16 cellular contexts compared by ENCODE assay signal in the genomic region with DNA sequence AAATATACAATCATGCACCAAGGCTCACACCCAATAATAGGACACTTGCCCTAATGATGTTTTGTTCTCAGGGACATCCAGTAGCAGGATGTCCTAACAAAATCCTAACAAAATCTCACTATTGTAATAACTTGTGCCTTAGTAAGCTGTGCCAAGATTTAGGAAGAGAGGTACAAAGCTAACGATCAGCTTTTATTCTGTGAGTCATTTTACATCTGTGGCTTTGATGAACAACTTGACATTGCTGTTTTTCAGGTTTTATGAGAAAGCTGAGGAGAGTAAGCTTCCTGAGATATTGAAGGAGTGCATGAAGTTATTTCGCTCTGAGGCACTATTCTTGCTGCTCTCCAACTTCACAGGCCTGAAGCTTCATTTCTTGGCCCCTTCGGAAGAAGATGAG. TPM values are rescaled to one million over a fixed set of nuclear protein-coding genes. Genes with fewer than 3 reads are reported as not detected.
DNase-seq lines count a peak whose midpoint lies in the region; ATAC-seq, FAIRE-seq and TF ChIP-seq lines count a peak whose summit lies in the region.
"Had no signal": no experiment of that assay in that cellular context is flagged by ENCODE, and none has a peak within 500 bp of the region (broad histone marks: within the 10 kb centered on the region; RNA-seq: fewer than 3 reads in every experiment).

No MANE protein-coding gene starts in this region.

- H3K4me3 Mint-ChIP-seq in activated T-cell treated with anti-CD3 and anti-CD28 coated beads, Interleukin-2, amount 50 U/mL, for 72 hours: no peak overlapping the region
- H3K4me3 Mint-ChIP-seq in activated T-helper 17 cell treated with anti-CD3 and anti-CD28 coated beads, Interleukin-2, amount 50 U/mL, for 72 hours: no peak overlapping the region
- peak overlapping the region; percentile 80 for H3K4me3 Mint-ChIP-seq in type B pancreatic cell
- H3K4me3 Mint-ChIP-seq: GM23338 had no signal

- intact Hi-C loops in heart left ventricle (cut with DNase I): no loop called here
- intact Hi-C loops in kidney (cut with DNase I): no loop called here

- H3K4me3 ChIP-seq in heart left ventricle (no peak overlapping the region), kidney (ENCODE audit: low read length in 2 of 2) (no peak overlapping the region)
- H3K4me3 ChIP-seq: BLaER1 treated with 17β-estradiol and CSF1 and Interleukin-3, amounts not matched to agents 10 nM and 100 nM; GM23338 had no signal

- H3K4me1 ChIP-seq in heart left ventricle (no peaks in the 10 kb centered on the region), kidney (ENCODE audit: control insufficient read depth in 1 of 2, insufficient read depth in 1 of 2, low read depth in 1 of 2, low read length in 2 of 2) (no peaks in the 10 kb centered on the region)
- H3K4me1 ChIP-seq: BLaER1 treated with 17β-estradiol and CSF1 and Interleukin-3, amounts not matched to agents 10 nM and 100 nM had no signal

- H3K27ac ChIP-seq in epithelial cell of prostate (peak overlapping the region; percentile 44), heart left ventricle (no peak overlapping the region), kidney (ENCODE audit: low read depth in 2 of 2, low read length in 2 of 2) (no peak overlapping the region)
- H3K27ac ChIP-seq: BLaER1 treated with 17β-estradiol and CSF1 and Interleukin-3, amounts not matched to agents 10 nM and 100 nM had no signal

- no peaks in the 10 kb centered on the region for H3K9me3 ChIP-seq in heart left ventricle
- no peaks in the 10 kb centered on the region for H3K9me3 ChIP-seq in kidney (ENCODE audit: control insufficient read depth in 1 of 2, low read length in 2 of 2)
- H3K9me3 ChIP-seq: BLaER1 treated with 17β-estradiol and CSF1 and Interleukin-3, amounts not matched to agents 10 nM and 100 nM had no signal

- peak overlapping the region; percentile 8 for H3K27ac Mint-ChIP-seq in activated T-cell treated with anti-CD3 and anti-CD28 coated beads, Interleukin-2, amount 50 U/mL, for 72 hours
- H3K27ac Mint-ChIP-seq in activated T-helper 17 cell treated with anti-CD3 and anti-CD28 coated beads, Interleukin-2, amount 50 U/mL, for 72 hours: peak overlapping the region; percentile 22
- H3K27ac Mint-ChIP-seq in type B pancreatic cell: peak overlapping the region; percentile 92
- H3K27ac Mint-ChIP-seq: GM23338 had no signal

- H3K36me3 ChIP-seq in heart left ventricle: peaks cover 4 to 100% (median 100%) of the 10 kb centered on the region in 9 donors
- H3K36me3 ChIP-seq in kidney (ENCODE audit: control insufficient read depth in 1 of 2, insufficient read depth in 2 of 2, low read length in 2 of 2): peaks cover 49 to 58% of the 10 kb centered on the region in 2 donors

- H3K9me3 Mint-ChIP-seq in activated T-cell treated with anti-CD3 and anti-CD28 coated beads, Interleukin-2, amount 50 U/mL, for 72 hours: no peaks in the 10 kb centered on the region
- no peaks in the 10 kb centered on the region for H3K9me3 Mint-ChIP-seq in activated T-helper 17 cell treated with anti-CD3 and anti-CD28 coated beads, Interleukin-2, amount 50 U/mL, for 72 hours
- no peaks in the 10 kb centered on the region for H3K9me3 Mint-ChIP-seq in type B pancreatic cell
- H3K9me3 Mint-ChIP-seq: GM23338 had no signal

- TF ChIP-seq POLR2A in heart left ventricle (IDR thresholded peaks at IDR 0.05): no peak

- DNase-seq in activated T-cell treated with anti-CD3 and anti-CD28 coated beads, Interleukin-2, amount 50 U/mL, for 72 hours: no peak
- no peak for DNase-seq in activated T-cell treated with anti-CD3 and anti-CD28 coated beads, Interleukin-2, amount 50 U/mL, for 48 hours
- peak; percentile 44 for DNase-seq in epithelial cell of prostate (ENCODE audit: low read depth, low spot score)
- DNase-seq in type B pancreatic cell (ENCODE audit: extremely low spot score, unreplicated experiment): no peak
- no peak for DNase-seq in heart left ventricle
- no peak for DNase-seq in activated CD4-positive, alpha-beta T cell treated with anti-CD3 and anti-CD28 coated beads, Interleukin-2, amount 50 U/mL, for 1 hour
- no peak for DNase-seq in kidney
- DNase-seq: GF-D8, MV-4-11, NCI-H1417, NCI-H187 treated with DMSO at 0.1 percent for 48 hours, NCI-H526 treated with DMSO at 0.1 percent for 48 hours had no signal

- no peaks in the 10 kb centered on the region for H3K27me3 Mint-ChIP-seq in activated T-cell treated with anti-CD3 and anti-CD28 coated beads, Interleukin-2, amount 50 U/mL, for 72 hours (ENCODE audit: low read depth)
- H3K27me3 Mint-ChIP-seq in activated T-helper 17 cell treated with anti-CD3 and anti-CD28 coated beads, Interleukin-2, amount 50 U/mL, for 72 hours: no peaks in the 10 kb centered on the region
- H3K27me3 Mint-ChIP-seq in type B pancreatic cell: no peaks in the 10 kb centered on the region

- no peaks in the 10 kb centered on the region for H3K27me3 ChIP-seq in heart left ventricle
- H3K27me3 ChIP-seq: BLaER1 treated with 17β-estradiol and CSF1 and Interleukin-3, amounts not matched to agents 10 nM and 100 nM had no signal

- ATAC-seq in activated T-cell treated with anti-CD3 and anti-CD28 coated beads, Interleukin-2, amount 50 U/mL, for 72 hours (replicated peaks in 1 of 2): no peak
- no peak for ATAC-seq in activated T-helper 17 cell treated with anti-CD3 and anti-CD28 coated beads, Interleukin-2, amount 50 U/mL, for 72 hours (replicated peaks)
- no peak for ATAC-seq in heart left ventricle
- ATAC-seq: GM23338 had no signal

- H3K9ac ChIP-seq in kidney (ENCODE audit: low read length in 2 of 2): no peak overlapping the region
- H3K9ac ChIP-seq: BLaER1 treated with 17β-estradiol and CSF1 and Interleukin-3, amounts not matched to agents 10 nM and 100 nM had no signal

- WGBS in heart left ventricle, 4 donors: 88 to 92% (median 91%) methylated on average over 3 of the region's 3 CpGs

- no peaks in the 10 kb centered on the region for H3K4me1 Mint-ChIP-seq in activated T-cell treated with anti-CD3 and anti-CD28 coated beads, Interleukin-2, amount 50 U/mL, for 72 hours (ENCODE audit: low read depth)
- no peaks in the 10 kb centered on the region for H3K4me1 Mint-ChIP-seq in activated T-helper 17 cell treated with anti-CD3 and anti-CD28 coated beads, Interleukin-2, amount 50 U/mL, for 72 hours
- peaks cover 3% of the 10 kb centered on the region for H3K4me1 Mint-ChIP-seq in type B pancreatic cell (ENCODE audit: unreplicated experiment)

- TF ChIP-seq CTCF in type B pancreatic cell (conservative IDR thresholded peaks at IDR 0.05) (no peak), heart left ventricle (IDR thresholded peaks at IDR 0.05) (no peak), kidney (IDR thresholded peaks at IDR 0.05; ENCODE audit: borderline replicate concordance, extremely low read depth, insufficient read depth) (no peak)

- peaks cover 6 to 45% of the 10 kb centered on the region in 2 donors for H3K36me3 Mint-ChIP-seq in activated T-cell treated with anti-CD3 and anti-CD28 coated beads, Interleukin-2, amount 50 U/mL, for 72 hours (ENCODE audit: insufficient read depth in 2 of 2)
- peaks cover 100% of the 10 kb centered on the region for H3K36me3 Mint-ChIP-seq in activated T-helper 17 cell treated with anti-CD3 and anti-CD28 coated beads, Interleukin-2, amount 50 U/mL, for 72 hours (ENCODE audit: low read depth)
- H3K36me3 Mint-ChIP-seq in type B pancreatic cell: peaks cover 34% of the 10 kb centered on the region

- no peak for FAIRE-seq in kidney (lab: Jason Lieb, UNC)
- FAIRE-seq: GM12892 had no signal

RNA-seq across cellular contexts. Expression of gene OGFOD1, which starts 18.9 kb away (rescaled TPM):
- 10 to 100 TPM; 62.6 to 66.1 TPM for total RNA-seq in activated T-cell treated with anti-CD3 and anti-CD28 coated beads, Interleukin-2, amount 50 U/mL, for 72 hours
- 10 to 100 TPM; 28.8 to 59.9 TPM for total RNA-seq in activated T-helper 17 cell treated with anti-CD3 and anti-CD28 coated beads, Interleukin-2, amount 50 U/mL, for 72 hours
- total RNA-seq in type B pancreatic cell (ENCODE audit: low replicate concordance) (45.9 and 52.2 TPM in 2 replicates), heart left ventricle (10 to 100 TPM; 20.8 to 39.1 (median 31.9) TPM), kidney (39.4 TPM)
- polyA plus RNA-seq in heart left ventricle (10 to 100 TPM; 11.4 to 37.6 TPM), kidney (ENCODE audit: insufficient read depth, low read depth, low replicate concordance) (16.1 TPM)

RNA-seq across cellular contexts. Expression of gene NUDT21, which starts 19.1 kb away (rescaled TPM):
- 100 to 1,000 TPM; 304 to 350 TPM for total RNA-seq in activated T-cell treated with anti-CD3 and anti-CD28 coated beads, Interleukin-2, amount 50 U/mL, for 72 hours
- total RNA-seq in activated T-helper 17 cell treated with anti-CD3 and anti-CD28 coated beads, Interleukin-2, amount 50 U/mL, for 72 hours: 100 to 1,000 TPM; 262 to 288 TPM
- 139 and 148 TPM in 2 replicates for total RNA-seq in type B pancreatic cell (ENCODE audit: low replicate concordance)
- total RNA-seq in heart left ventricle: 10 to 100 TPM; 35.2 to 74.3 (median 65.9) TPM
- polyA plus RNA-seq in heart left ventricle: 10 to 100 TPM; 10.9 to 53.8 TPM
- total RNA-seq in kidney: 117 TPM
- polyA plus RNA-seq in kidney (ENCODE audit: insufficient read depth, low read depth, low replicate concordance): 47.1 TPM

RNA-seq across cellular contexts. Expression of gene AMFR, which starts 44.9 kb away (rescaled TPM):
- total RNA-seq in activated T-cell treated with anti-CD3 and anti-CD28 coated beads, Interleukin-2, amount 50 U/mL, for 72 hours: 10 to 100 TPM; 70.1 to 75.0 TPM
- total RNA-seq in activated T-helper 17 cell treated with anti-CD3 and anti-CD28 coated beads, Interleukin-2, amount 50 U/mL, for 72 hours: 10 to 100 TPM; 37.5 to 39.7 TPM
- total RNA-seq in type B pancreatic cell (ENCODE audit: low replicate concordance): 65.4 and 86.4 TPM in 2 replicates
- total RNA-seq in heart left ventricle: 100 to 1,000 TPM in 2 of 9 donors, 10 to 100 TPM in 7; 57.1 to 146 (median 84.8) TPM
- polyA plus RNA-seq in heart left ventricle: 10 to 100 TPM; 26.4 to 97.4 TPM
- total RNA-seq in kidney: 163 TPM
- polyA plus RNA-seq in kidney (ENCODE audit: insufficient read depth, low read depth, low replicate concordance): 143 TPM

RNA-seq across cellular contexts. Expression of gene BBS2, which starts 49.6 kb away (rescaled TPM):
- total RNA-seq in activated T-cell treated with anti-CD3 and anti-CD28 coated beads, Interleukin-2, amount 50 U/mL, for 72 hours: 10 to 100 TPM; 25.7 to 27.6 TPM
- total RNA-seq in activated T-helper 17 cell treated with anti-CD3 and anti-CD28 coated beads, Interleukin-2, amount 50 U/mL, for 72 hours: 10 to 100 TPM; 18.8 to 23.2 TPM
- 37.6 and 39.6 TPM in 2 replicates for total RNA-seq in type B pancreatic cell (ENCODE audit: low replicate concordance)
- total RNA-seq in heart left ventricle: 10 to 100 TPM; 31.2 to 76.2 (median 49.4) TPM
- 10 to 100 TPM; 12.2 to 24.6 TPM for polyA plus RNA-seq in heart left ventricle
- total RNA-seq in kidney: 64.2 TPM
- 46.5 TPM for polyA plus RNA-seq in kidney (ENCODE audit: insufficient read depth, low read depth, low replicate concordance)

Comparison
In these comparisons a context has a peak if more than half of its experiments do, and no peak if none do; other contexts are left out.
1. H3K27ac Mint-ChIP-seq: peak in every context shown above with its lines; median percentile 92 in type B pancreatic cell; 22 in activated T-helper 17 cell treated with anti-CD3 and anti-CD28 coated beads, Interleukin-2, amount 50 U/mL, for 72 hours; 8 in activated T-cell treated with anti-CD3 and anti-CD28 coated beads, Interleukin-2, amount 50 U/mL, for 72 hours.